22 cellular contexts compared by ENCODE assay signal in genomic region chr5:60577116-60577515, GRCh38.
"Had no signal": no experiment of that assay in that cellular context is flagged by ENCODE, and none has a peak within 500 bp of the region (broad histone marks: within the 10 kb centered on the region; RNA-seq: fewer than 3 reads in every experiment).

No MANE protein-coding gene starts in this region.

- DNase-seq: activated CD4-positive, alpha-beta T cell treated with anti-CD3 and anti-CD28 coated beads, Interleukin-2, amount 10 ng/mL, durations not matched to agents 7 days and 5 days; activated CD4-positive, CD25-positive, alpha-beta regulatory T cell; activated CD8-positive, alpha-beta memory T cell treated with anti-CD3 and anti-CD28 coated beads, Interleukin-2, amount 10 ng/mL, durations not matched to agents 7 days and 5 days; activated CD8-positive, alpha-beta T cell treated with anti-CD3 and anti-CD28 coated beads for 36 hours; activated gamma-delta T cell treated with Interleukin-2 at 50 U/mL for 16 hours; activated T-cell treated with anti-CD3 and anti-CD28 coated beads for 4 hours; effector CD4-positive, alpha-beta T cell; lower lobe of right lung; natural killer cell; right cardiac atrium; stimulated activated CD4-positive, alpha-beta T cell treated with anti-CD3 and anti-CD28 coated beads, Interleukin-12 subunit alpha, Interleukin-12 subunit beta, amount 100 ng/mL, for 4 hours; stimulated activated CD4-positive, alpha-beta T cell treated with anti-CD3 and anti-CD28 coated beads, Interleukin-4, amount 100 ng/mL, for 4 hours; stimulated activated naive CD8-positive, alpha-beta T cell treated with anti-CD3 and anti-CD28 coated beads, Interleukin-15, amount 100 ng/mL, for 72 hours; T1000 had no signal

- H3K27me3 ChIP-seq: suprapubic skin, tibial nerve had no signal

- H3K4me3 Mint-ChIP-seq: activated CD4-positive, alpha-beta T cell treated with anti-CD3 and anti-CD28 coated beads, Interleukin-2, amount 10 ng/mL, durations not matched to agents 7 days and 5 days; activated CD8-positive, alpha-beta memory T cell treated with anti-CD3 and anti-CD28 coated beads, Interleukin-2, amount 10 ng/mL, durations not matched to agents 7 days and 5 days; activated CD8-positive, alpha-beta T cell treated with anti-CD3 and anti-CD28 coated beads for 36 hours; dendritic cell treated with granulocyte-macrophage colony-stimulating factor and Interleukin-4, amounts not matched to agents 40 ng/mL and 50 ng/mL, for 4 days; mesothelial cell of epicardium; natural killer cell; stimulated activated naive CD8-positive, alpha-beta T cell treated with anti-CD3 and anti-CD28 coated beads, Interleukin-15, amount 100 ng/mL, for 72 hours; T-helper 1 cell treated with Interleukin-12 subunit alpha and Interleukin-12 subunit beta and Interleukin-4 antibody, amounts not matched to agents 30 μg/mL and 1 μg/mL, for 36 hours had no signal

- H3K79me2 ChIP-seq: parathyroid adenoma had no signal

- H3K27ac Mint-ChIP-seq: activated CD4-positive, alpha-beta T cell treated with anti-CD3 and anti-CD28 coated beads, Interleukin-2, amount 10 ng/mL, durations not matched to agents 7 days and 5 days; activated CD8-positive, alpha-beta memory T cell treated with anti-CD3 and anti-CD28 coated beads, Interleukin-2, amount 10 ng/mL, durations not matched to agents 7 days and 5 days; activated CD8-positive, alpha-beta T cell treated with anti-CD3 and anti-CD28 coated beads for 36 hours; activated naive CD4-positive, alpha-beta T cell treated with anti-CD3 and anti-CD28 coated beads, Interleukin-2, amount 50 U/mL, for 72 hours; dendritic cell treated with granulocyte-macrophage colony-stimulating factor and Interleukin-4, amounts not matched to agents 40 ng/mL and 50 ng/mL, for 4 days; mesothelial cell of epicardium; natural killer cell; stimulated activated naive CD8-positive, alpha-beta T cell treated with anti-CD3 and anti-CD28 coated beads, Interleukin-15, amount 100 ng/mL, for 72 hours; T-helper 1 cell treated with Interleukin-12 subunit alpha and Interleukin-12 subunit beta and Interleukin-4 antibody, amounts not matched to agents 30 μg/mL and 1 μg/mL, for 36 hours had no signal

- H3K4me1 Mint-ChIP-seq: mesothelial cell of epicardium; natural killer cell; stimulated activated naive CD8-positive, alpha-beta T cell treated with anti-CD3 and anti-CD28 coated beads, Interleukin-15, amount 100 ng/mL, for 72 hours had no signal

- ATAC-seq: activated CD8-positive, alpha-beta memory T cell treated with anti-CD3 and anti-CD28 coated beads, Interleukin-2, amount 10 ng/mL, durations not matched to agents 7 days and 5 days; activated CD8-positive, alpha-beta T cell treated with anti-CD3 and anti-CD28 coated beads for 36 hours; activated naive CD4-positive, alpha-beta T cell treated with anti-CD3 and anti-CD28 coated beads, Interleukin-2, amount 50 U/mL, for 72 hours; left lobe of liver; lower lobe of right lung; natural killer cell; right cardiac atrium; stimulated activated naive CD8-positive, alpha-beta T cell treated with anti-CD3 and anti-CD28 coated beads, Interleukin-15, amount 100 ng/mL, for 72 hours had no signal

- H3K27me3 Mint-ChIP-seq: activated CD4-positive, alpha-beta T cell treated with anti-CD3 and anti-CD28 coated beads, Interleukin-2, amount 10 ng/mL, durations not matched to agents 7 days and 5 days; activated CD8-positive, alpha-beta T cell treated with anti-CD3 and anti-CD28 coated beads for 36 hours; dendritic cell treated with granulocyte-macrophage colony-stimulating factor and Interleukin-4, amounts not matched to agents 40 ng/mL and 50 ng/mL, for 4 days had no signal

- H3K9me3 ChIP-seq: suprapubic skin had no signal

- H3K36me3 Mint-ChIP-seq: activated CD8-positive, alpha-beta memory T cell treated with anti-CD3 and anti-CD28 coated beads, Interleukin-2, amount 10 ng/mL, durations not matched to agents 7 days and 5 days; natural killer cell had no signal

- H3K9ac ChIP-seq: parathyroid adenoma had no signal

- H3K4me3 ChIP-seq: lower lobe of right lung, suprapubic skin, tibial nerve had no signal

- H3K27ac ChIP-seq: lower lobe of right lung, parathyroid adenoma, suprapubic skin, tibial nerve had no signal

- H3K4me1 ChIP-seq: lower lobe of right lung, parathyroid adenoma, suprapubic skin, tibial nerve had no signal

- H3K36me3 ChIP-seq: lower lobe of right lung, suprapubic skin, tibial nerve had no signal

- H2AFZ ChIP-seq: parathyroid adenoma had no signal
